ENCODE assay signal across 12 cellular contexts in the genomic region with DNA sequence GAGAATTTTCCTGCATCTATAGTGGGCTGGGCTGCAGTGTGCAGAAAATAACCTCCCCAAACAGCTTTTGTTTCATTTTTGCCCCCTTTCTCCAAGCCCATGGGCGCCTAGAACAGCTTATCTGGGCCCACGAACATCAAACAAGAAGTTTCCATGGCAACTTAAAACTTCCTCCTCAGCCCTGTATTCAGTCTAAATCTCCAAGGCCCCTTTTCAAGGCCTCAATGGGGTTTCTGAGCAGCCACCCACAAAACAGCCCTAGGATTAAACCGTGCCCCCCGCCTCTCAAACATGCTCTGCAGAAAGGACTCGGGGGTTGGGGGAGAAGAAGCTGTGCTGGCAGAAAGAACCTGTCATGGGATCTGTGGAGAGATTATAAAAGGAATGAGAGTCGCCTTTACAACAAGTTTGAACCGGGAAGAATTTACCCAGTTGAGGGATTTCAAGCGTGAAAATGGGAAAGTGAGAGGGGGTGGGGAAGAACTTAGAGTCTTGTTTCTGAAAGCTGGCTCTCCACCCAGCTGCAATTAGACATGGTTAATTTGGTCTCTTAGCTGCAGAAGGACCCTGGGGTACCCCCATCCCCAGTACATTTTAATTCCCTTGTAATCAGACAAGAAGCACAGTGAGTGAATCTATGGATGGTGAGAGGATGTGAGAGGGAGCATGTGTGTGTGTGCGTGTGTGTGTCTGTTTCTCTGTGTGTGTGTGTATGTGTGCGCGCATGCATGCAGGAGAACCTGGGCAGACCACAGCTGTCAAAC.
DNase-seq lines count a peak whose midpoint lies in the region; ATAC-seq and TF ChIP-seq lines count a peak whose summit lies in the region.
"Had no signal": no experiment of that assay in that cellular context is flagged by ENCODE, and none has a peak within 500 bp of the region (broad histone marks: within the 10 kb centered on the region; RNA-seq: fewer than 3 reads in every experiment).

No MANE protein-coding gene starts in this region.

- no peaks in the 10 kb centered on the region for H3K9me3 Mint-ChIP-seq in nephron progenitor cell

- TF ChIP-seq POLR2A in erythroblast (IDR thresholded peaks at IDR 0.05; ENCODE audit: low read length), result no peak

- H3K4me1 Mint-ChIP-seq in nephron progenitor cell, result peaks cover 75% of the 10 kb centered on the region

- ATAC-seq in HG03442 (IDR thresholded peaks at IDR 0.05; ENCODE audit: unreplicated experiment), result no peak

- H3K27me3 Mint-ChIP-seq in nephron progenitor cell (ENCODE audit: low read depth, poor library complexity), result peaks cover 51% of the 10 kb centered on the region

- no peaks in the 10 kb centered on the region for H3K36me3 Mint-ChIP-seq in nephron progenitor cell (ENCODE audit: low read depth)

- H3K27ac ChIP-seq in cingulate gyrus (ENCODE audit: low read depth, low read length), result peak overlapping the region; percentile 83

- no peak for TF ChIP-seq CTCF in nephron progenitor cell (IDR thresholded peaks at IDR 0.05)

- peak overlapping the region; percentile 98 for H3K27ac Mint-ChIP-seq in nephron progenitor cell
- H3K27ac Mint-ChIP-seq: activated B cell treated with CpG ODN at 0.5 μM for 24 hours had no signal

- peak overlapping the region; percentile 73 for H3K4me3 Mint-ChIP-seq in nephron progenitor cell
- H3K4me3 Mint-ChIP-seq: activated B cell treated with CpG ODN at 0.5 μM for 24 hours, CD14-positive monocyte had no signal

- DNase-seq in DMS79 treated with DMSO at 0.1 percent for 48 hours (lab: John Stamatoyannopoulos, UW) (peak; percentile 75), NCI-H187 treated with DMSO at 0.1 percent for 48 hours (lab: John Stamatoyannopoulos, UW) (peak; percentile 69), nephron progenitor cell (peak; percentile 19), NCI-H524 treated with DMSO at 0.1 percent for 48 hours (lab: John Stamatoyannopoulos, UW) (no peak), erythroblast (lab: John Stamatoyannopoulos, UW) (no peak), SKM-1 treated with dmso at 0.1 percent for 144 hours (lab: John Stamatoyannopoulos, UW; ENCODE audit: unreplicated experiment) (no peak)
- DNase-seq: activated B cell treated with CpG ODN at 0.5 μM for 24 hours, NCI-H226, Right ventricle myocardium superior had no signal

Comparison
In these comparisons a context has a peak if more than half of its experiments do, and no peak if none do; other contexts are left out.
1. DNase-seq: peak in DMS79 treated with DMSO at 0.1 percent for 48 hours (single experiment), NCI-H187 treated with DMSO at 0.1 percent for 48 hours (single experiment) and nephron progenitor cell (single experiment); none in NCI-H524 treated with DMSO at 0.1 percent for 48 hours (single experiment), erythroblast (0 of 2) and SKM-1 treated with dmso at 0.1 percent for 144 hours (single experiment).